31 cellular contexts compared by ENCODE assay signal in genomic region chr11:133409799-133410198, GRCh38.
"Had no signal": no experiment of that assay in that cellular context is flagged by ENCODE, and none has a peak within 500 bp of the region (broad histone marks: within the 10 kb centered on the region; RNA-seq: fewer than 3 reads in every experiment).

No MANE protein-coding gene starts in this region.

- ATAC-seq: activated CD8-positive, alpha-beta T cell treated with anti-CD3 and anti-CD28 coated beads for 36 hours; activated T-cell treated with anti-CD3 and anti-CD28 coated beads, Interleukin-2, amount 50 U/mL, for 72 hours; activated T-helper 17 cell treated with anti-CD3 and anti-CD28 coated beads, Interleukin-2, amount 50 U/mL, for 72 hours; Panc1 had no signal

- H3K9me3 Mint-ChIP-seq: activated CD4-positive, alpha-beta T cell treated with anti-CD3 and anti-CD28 coated beads, Interleukin-2, amount 10 ng/mL, durations not matched to agents 24 days and 14 days; activated CD8-positive, alpha-beta T cell treated with anti-CD3 and anti-CD28 coated beads for 36 hours; activated naive CD8-positive, alpha-beta T cell treated with anti-CD3 and anti-CD28 coated beads for 36 hours had no signal

- H3K4me3 Mint-ChIP-seq: activated CD4-positive, alpha-beta T cell treated with anti-CD3 and anti-CD28 coated beads, Interleukin-2, amount 10 ng/mL, durations not matched to agents 24 days and 14 days; activated CD8-positive, alpha-beta T cell treated with anti-CD3 and anti-CD28 coated beads for 36 hours; activated naive CD8-positive, alpha-beta T cell treated with anti-CD3 and anti-CD28 coated beads for 36 hours; activated T-cell treated with anti-CD3 and anti-CD28 coated beads, Interleukin-2, amount 50 U/mL, for 72 hours; activated T-helper 17 cell treated with anti-CD3 and anti-CD28 coated beads, Interleukin-2, amount 50 U/mL, for 72 hours had no signal

- H3K4me1 ChIP-seq: SJCRH30 had no signal

- H3K36me3 ChIP-seq: brain microvascular endothelial cell, MG63, SJCRH30, WERI-Rb-1 had no signal

- H3K4me1 Mint-ChIP-seq: activated CD4-positive, alpha-beta T cell treated with anti-CD3 and anti-CD28 coated beads, Interleukin-2, amount 10 ng/mL, durations not matched to agents 24 days and 14 days; activated naive CD8-positive, alpha-beta T cell treated with anti-CD3 and anti-CD28 coated beads for 36 hours; activated T-helper 17 cell treated with anti-CD3 and anti-CD28 coated beads, Interleukin-2, amount 50 U/mL, for 72 hours had no signal

- H3K27me3 Mint-ChIP-seq: activated CD4-positive, alpha-beta T cell treated with anti-CD3 and anti-CD28 coated beads, Interleukin-2, amount 10 ng/mL, durations not matched to agents 24 days and 14 days; activated naive CD8-positive, alpha-beta T cell treated with anti-CD3 and anti-CD28 coated beads for 36 hours; activated T-helper 17 cell treated with anti-CD3 and anti-CD28 coated beads, Interleukin-2, amount 50 U/mL, for 72 hours had no signal

- H3K27me3 ChIP-seq: brain microvascular endothelial cell, MG63, SJCRH30 had no signal

- H3K9me3 ChIP-seq: MG63, SJCRH30 had no signal

- H3K4me3 ChIP-seq: MG63, SJCRH30, SK-N-MC had no signal

- H3K36me3 Mint-ChIP-seq: activated naive CD8-positive, alpha-beta T cell treated with anti-CD3 and anti-CD28 coated beads for 36 hours had no signal

- H3K27ac ChIP-seq: brain microvascular endothelial cell, SJCRH30, SK-N-MC, WERI-Rb-1 had no signal

- DNase-seq: activated CD4-positive, alpha-beta T cell treated with anti-CD3 and anti-CD28 coated beads, Interleukin-2, amount 10 ng/mL, durations not matched to agents 24 days and 14 days; activated CD4-positive, alpha-beta T cell treated with anti-CD3 and anti-CD28 coated beads, Interleukin-2, amount 50 U/mL, for 4 hours; activated CD4-positive, CD25-positive, alpha-beta regulatory T cell; activated CD8-positive, alpha-beta T cell treated with anti-CD3 and anti-CD28 coated beads for 36 hours; activated effector memory CD4-positive, alpha-beta T cell treated with anti-CD3 and anti-CD28 coated beads, Interleukin-2, amount 50 U/mL, for 16 hours; activated naive CD4-positive, alpha-beta T cell; activated naive CD4-positive, alpha-beta T cell treated with anti-CD3 and anti-CD28 coated beads, Interleukin-2, amount 50 U/mL, for 16 hours; activated naive CD8-positive, alpha-beta T cell treated with anti-CD3 and anti-CD28 coated beads for 36 hours; activated T-cell treated with anti-CD3 and anti-CD28 coated beads, Interleukin-2, amount 50 U/mL, for 1 hour; activated T-cell treated with anti-CD3 and anti-CD28 coated beads, Interleukin-2, amount 50 U/mL, for 72 hours; amniotic stem cell; aorta; brain microvascular endothelial cell; central memory CD4-positive, alpha-beta T cell; MG63; NCI-H1048; NCI-H1105 treated with DMSO at 0.1 percent for 48 hours; NCI-H1436; NCI-H1694; NCI-H1930; NCI-H2081 treated with DMSO at 0.1 percent for 48 hours; NCI-H510A; NCI-H526 treated with DMSO at 0.1 percent for 48 hours; NCI-H82; SHP77; SJCRH30; T1000; WERI-Rb-1 had no signal

- H3K27ac Mint-ChIP-seq: activated CD4-positive, alpha-beta T cell treated with anti-CD3 and anti-CD28 coated beads, Interleukin-2, amount 10 ng/mL, durations not matched to agents 24 days and 14 days; activated CD8-positive, alpha-beta T cell treated with anti-CD3 and anti-CD28 coated beads for 36 hours; activated naive CD8-positive, alpha-beta T cell treated with anti-CD3 and anti-CD28 coated beads for 36 hours; activated T-cell treated with anti-CD3 and anti-CD28 coated beads, Interleukin-2, amount 50 U/mL, for 72 hours; activated T-helper 17 cell treated with anti-CD3 and anti-CD28 coated beads, Interleukin-2, amount 50 U/mL, for 72 hours had no signal
